14 cellular contexts compared by ENCODE assay signal in the genomic region with DNA sequence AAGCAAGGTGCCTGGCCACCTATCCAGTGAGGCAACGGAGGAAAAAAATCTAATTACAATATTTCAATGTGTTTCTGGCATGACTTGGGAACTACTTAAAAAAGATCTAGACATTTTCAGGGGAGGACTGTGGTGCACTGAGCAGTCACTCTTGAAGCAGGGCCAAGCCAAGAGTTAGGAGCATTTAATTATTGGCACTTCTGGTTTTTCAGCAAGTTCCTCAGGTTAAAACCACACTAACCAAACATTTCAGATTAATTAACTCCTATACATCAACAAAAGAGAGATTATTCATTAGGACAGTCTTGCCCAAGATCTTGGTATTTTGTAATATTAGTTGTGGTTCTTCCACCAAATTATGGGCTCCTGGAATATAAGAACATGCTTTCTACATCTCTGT. TPM values are rescaled to one million over a fixed set of nuclear protein-coding genes. Genes with fewer than 3 reads are reported as not detected.
A peak's percentile ranks its signal among the peaks of the same experiment; 100 is the strongest.
DNase-seq lines count a peak whose midpoint lies in the region; ATAC-seq, FAIRE-seq and TF ChIP-seq lines count a peak whose summit lies in the region.
"Had no signal": no experiment of that assay in that cellular context is flagged by ENCODE, and none has a peak within 500 bp of the region (broad histone marks: within the 10 kb centered on the region; RNA-seq: fewer than 3 reads in every experiment).

No MANE protein-coding gene starts in this region.

- H3K9me3 ChIP-seq in SK-N-SH (no peaks in the 10 kb centered on the region), esophagus squamous epithelium (no peaks in the 10 kb centered on the region)

- CTCF ChIA-PET in Calu3 (lab: Charles Lee) (no interaction called here), SK-N-SH (lab: Yijun Ruan, JAX) (interaction anchor here (1.0 to 2.9 kb wide), 2 partner anchors 11 to 18 kb away, joined by 3 to 11 read pairs; no protein-coding TSS in a partner anchor)

- 33% methylated on average over 1 of the region's 1 CpG for WGBS in SK-N-SH (ENCODE audit: low lambda C conversion rate)
- WGBS in esophagus squamous epithelium, 2 donors, result 10 to 36% methylated on average over 1 of the region's 1 CpG

- no peak for TF ChIP-seq EP300 in SK-N-SH (IDR thresholded peaks at IDR 0.05; ENCODE audit: borderline replicate concordance in 1 of 2, low read depth in 1 of 2, low read length in 1 of 2)

- H2AFZ ChIP-seq in SK-N-SH (ENCODE audit: low read depth), result 0 out of 2 replicates have a peak overlapping the region, but pooled peaks have one; percentile 7

- H3K4me3 ChIP-seq in SK-N-SH (ENCODE audit: low read depth in 2 of 2, low read length in 1 of 2) (no peak overlapping the region), esophagus squamous epithelium (no peak overlapping the region)

- H3K9me3 Mint-ChIP-seq in Calu3 (ENCODE audit: low read depth, unreplicated experiment), result no peaks in the 10 kb centered on the region
- H3K9me3 Mint-ChIP-seq: natural killer cell treated with Interleukin-12 subunit alpha and Interleukin-12 subunit beta and Interleukin-15 and Interleukin-18, amount 100 ng/mL, for 72 hours had no signal

- no peak for FAIRE-seq in H54 (lab: Jason Lieb, UNC)
- FAIRE-seq: bronchial epithelial cell, H1 had no signal

- no TSS peak for BruUV-seq in Calu3 (replicated peaks; lab: Mats Ljungman, UMichigan)

- H3K27me3 ChIP-seq in SK-N-SH (ENCODE audit: insufficient read depth), result no peaks in the 10 kb centered on the region
- H3K27me3 ChIP-seq in esophagus squamous epithelium, result no peaks in the 10 kb centered on the region

- no peak for DNase-seq in Calu3
- no peak for DNase-seq in SK-N-SH
- no peak for DNase-seq in esophagus squamous epithelium (lab: John Stamatoyannopoulos, UW)
- peak; percentile 62 for DNase-seq in renal cortical epithelial cell (ENCODE audit: low read depth)
- DNase-seq in NCI-H510A treated with DMSO at 0.1 percent for 48 hours (lab: John Stamatoyannopoulos, UW), result no peak
- DNase-seq in H54 (ENCODE audit: insufficient read length, low spot score), result no peak
- DNase-seq: activated CD4-positive, alpha-beta T cell treated with anti-CD3 and anti-CD28 coated beads for 48 hours; activated CD8-positive, alpha-beta memory T cell treated with anti-CD3 and anti-CD28 coated beads, Interleukin-2, amount 50 U/mL, for 48 hours; NCI-H1417 treated with DMSO at 0.1 percent for 48 hours had no signal

- H4K20me1 ChIP-seq in SK-N-SH (ENCODE audit: insufficient read depth), result peaks cover 4% of the 10 kb centered on the region; the same call in 1 of the 2 replicates

- no peaks in the 10 kb centered on the region for H3K79me2 ChIP-seq in SK-N-SH (ENCODE audit: insufficient read depth)

- ATAC-seq in HG02981 (IDR thresholded peaks at IDR 0.05; ENCODE audit: unreplicated experiment), result no peak
- no peak for ATAC-seq in HG02642 (IDR thresholded peaks at IDR 0.05; ENCODE audit: poor library complexity, unreplicated experiment)
- ATAC-seq: natural killer cell treated with Interleukin-12 subunit alpha and Interleukin-12 subunit beta and Interleukin-15 and Interleukin-18, amount 100 ng/mL, for 72 hours had no signal

- peak overlapping the region; percentile 39 for H3K27ac Mint-ChIP-seq in Calu3 (ENCODE audit: unreplicated experiment)
- H3K27ac Mint-ChIP-seq: natural killer cell treated with Interleukin-12 subunit alpha and Interleukin-12 subunit beta and Interleukin-15 and Interleukin-18, amount 100 ng/mL, for 72 hours had no signal

- H3K4me2 ChIP-seq in SK-N-SH, result peak overlapping the region; percentile 63

- intact Hi-C loops in Calu3 (cut with micrococcal nuclease; ENCODE audit: unreplicated experiment) (no loop called here), esophagus squamous epithelium (cut with DNase I) (no loop called here)

- TF ChIP-seq CTCF in Calu3 (IDR thresholded peaks at IDR 0.05; ENCODE audit: unreplicated experiment) (no peak), SK-N-SH (IDR thresholded peaks at IDR 0.05) (no peak), esophagus squamous epithelium (IDR thresholded peaks at IDR 0.05) (no peak)

- peaks cover 22% of the 10 kb centered on the region for H3K4me1 Mint-ChIP-seq in Calu3 (ENCODE audit: low read depth, unreplicated experiment)

- TF ChIP-seq RAD21 in SK-N-SH (IDR thresholded peaks at IDR 0.05; ENCODE audit: low read length), result no peak

- POLR2A ChIA-PET in SK-N-SH (lab: Yijun Ruan, JAX), result no interaction called here

- H3K36me3 Mint-ChIP-seq in Calu3 (ENCODE audit: insufficient read depth, unreplicated experiment), result peaks cover 15% of the 10 kb centered on the region
- H3K36me3 Mint-ChIP-seq: natural killer cell treated with Interleukin-12 subunit alpha and Interleukin-12 subunit beta and Interleukin-15 and Interleukin-18, amount 100 ng/mL, for 72 hours had no signal

- no peak overlapping the region for H3K9ac ChIP-seq in SK-N-SH

- H3K27ac ChIP-seq in SK-N-SH (ENCODE audit: low read depth in 2 of 2, low read length in 1 of 2), result peak overlapping the region; percentile 72 to 83
- H3K27ac ChIP-seq in esophagus squamous epithelium, result peak overlapping the region; percentile 25 to 71 (median 58)

- peak overlapping the region; percentile 12 for H3K4me3 Mint-ChIP-seq in Calu3 (ENCODE audit: low read depth, unreplicated experiment)
- H3K4me3 Mint-ChIP-seq: natural killer cell treated with Interleukin-12 subunit alpha and Interleukin-12 subunit beta and Interleukin-15 and Interleukin-18, amount 100 ng/mL, for 72 hours had no signal

- no peaks in the 10 kb centered on the region for H3K9me2 ChIP-seq in SK-N-SH

- no peak for TF ChIP-seq POLR2A in esophagus squamous epithelium (IDR thresholded peaks at IDR 0.05)
- no peak for TF ChIP-seq POLR2A in H54 (IDR thresholded peaks at IDR 0.05; ENCODE audit: low read depth, low read length)

- H3K27me3 Mint-ChIP-seq in Calu3 (ENCODE audit: unreplicated experiment), result no peaks in the 10 kb centered on the region
- H3K27me3 Mint-ChIP-seq: natural killer cell treated with Interleukin-12 subunit alpha and Interleukin-12 subunit beta and Interleukin-15 and Interleukin-18, amount 100 ng/mL, for 72 hours had no signal

- H3F3A ChIP-seq in SK-N-SH (replicated peaks; ENCODE audit: insufficient read depth), result peaks cover 20% of the 10 kb centered on the region

- H3K36me3 ChIP-seq in SK-N-SH (replicated peaks in 1 of 2; ENCODE audit: control insufficient read depth in 1 of 2, insufficient read depth in 2 of 2, low read length in 1 of 2) (no peaks in the 10 kb centered on the region), esophagus squamous epithelium (peaks cover 0 to 7% (median 0%) of the 10 kb centered on the region in 3 donors)

- H3K4me1 ChIP-seq in SK-N-SH (ENCODE audit: control insufficient read depth in 1 of 2, insufficient read depth in 2 of 2, low read depth in 1 of 2, low read length in 1 of 2) (peaks cover 18 to 20% of the 10 kb centered on the region in 2 experiments), esophagus squamous epithelium (peaks cover 13 to 36% (median 24%) of the 10 kb centered on the region in 3 donors)

TF ChIP-seq in SK-N-SH, 30 proteins besides CTCF, POLR2A, EP300 and RAD21:
- TF ChIP-seq GABPA (IDR thresholded peaks at IDR 0.05; ENCODE audit: low read depth), result no peak
- TF ChIP-seq GATA2 (CRISPR knock-in tag; IDR thresholded peaks at IDR 0.05), result no peak
- no peak for TF ChIP-seq REST (IDR thresholded peaks at IDR 0.05; ENCODE audit: low read depth, low read length)
- no peak for TF ChIP-seq RFX5 (IDR thresholded peaks at IDR 0.05; ENCODE audit: low read length)

RNA-seq across cellular contexts. Expression of gene PRKAB1, which starts 25.6 kb away (rescaled TPM):
- total RNA-seq in Calu3 (2022), result 73.5 and 82.7 TPM in 2 replicates
- 28.9 and 41.8 TPM in 2 replicates for polyA plus RNA-seq in SK-N-SH (2012; rRNA removed)
- 24.4 and 25.6 TPM in 2 replicates for polyA plus RNA-seq in SK-N-SH (2012; cell fraction: cytosol; rRNA removed)
- 44.0 and 60.3 TPM in 2 replicates for polyA plus RNA-seq in SK-N-SH (2012; cell fraction: nucleus; rRNA removed)
- 100 to 1,000 TPM in 1 of 4 donors, 10 to 100 TPM in 3; 18.2 to 217 (median 46.7) TPM for total RNA-seq in esophagus squamous epithelium
- 21.9 and 52.6 TPM in 2 replicates for total RNA-seq in renal cortical epithelial cell
